Comparison of ENCODE assay signal across 1 cellular context in genomic region chr10:87095241-87095945, GRCh38.
A peak's percentile ranks its signal among the peaks of the same experiment; 100 is the strongest.
TF ChIP-seq lines count a peak whose summit lies in the region.

No MANE protein-coding gene starts in this region.

TF ChIP-seq in H1, 55 proteins besides CTCF, POLR2A, EP300 and RAD21 (continued from another document):
- TF ChIP-seq HDAC2 (IDR thresholded peaks at IDR 0.05; ENCODE audit: borderline replicate concordance in 1 of 2, low read depth in 2 of 2, low read length in 2 of 2) (peak in 1 of 2 experiments; percentile 39; a peak in 1 of 4 replicates), USF2 (IDR thresholded peaks at IDR 0.05; ENCODE audit: low read length) (peak; percentile 27; the same call in 1 of the 2 replicates), BACH1 (IDR thresholded peaks at IDR 0.05; ENCODE audit: low read length) (0 out of 2 replicates have a peak, but pooled peaks have one; percentile 24), GTF2F1 (IDR thresholded peaks at IDR 0.05; ENCODE audit: borderline replicate concordance, low read depth, low read length) (no peak), TBP (IDR thresholded peaks at IDR 0.05; ENCODE audit: low read depth, low read length) (peak; percentile 39; the same call in 1 of the 2 replicates), RBBP5 (IDR thresholded peaks at IDR 0.05; ENCODE audit: borderline replicate concordance, low read depth, low read length) (peak; percentile 53; the same call in 1 of the 2 replicates), TAF1 (IDR thresholded peaks at IDR 0.05; ENCODE audit: low read depth, low read length) (peak; percentile 47; the same call in 1 of the 2 replicates), CREB1 (IDR thresholded peaks at IDR 0.05) (peak; percentile 40; the same call in 1 of the 2 replicates), CEBPB (IDR thresholded peaks at IDR 0.05; ENCODE audit: low read depth, low read length) (no peak), PHF8 (conservative IDR thresholded peaks at IDR 0.05; ENCODE audit: low read depth, low read length) (peak; percentile 49), MAX (IDR thresholded peaks at IDR 0.05) (peak; percentile 96), KDM1A (IDR thresholded peaks at IDR 0.05; ENCODE audit: borderline replicate concordance, low read length) (0 out of 2 replicates have a peak, but pooled peaks have one; percentile 9), TCF12 (IDR thresholded peaks at IDR 0.05; ENCODE audit: low read depth, low read length) (no peak), RNF2 (IDR thresholded peaks at IDR 0.05; ENCODE audit: borderline replicate concordance, low read depth, low read length, missing control alignments, poor library complexity, severe bottlenecking) (no peak), E2F6 (IDR thresholded peaks at IDR 0.05) (peak; percentile 94), CBX8 (IDR thresholded peaks at IDR 0.05; ENCODE audit: borderline replicate concordance, low read depth, low read length) (no peak), POU5F1 (IDR thresholded peaks at IDR 0.05; ENCODE audit: low read depth, low read length) (no peak)
